ENCODE assay signal across 10 cellular contexts in the genomic region with DNA sequence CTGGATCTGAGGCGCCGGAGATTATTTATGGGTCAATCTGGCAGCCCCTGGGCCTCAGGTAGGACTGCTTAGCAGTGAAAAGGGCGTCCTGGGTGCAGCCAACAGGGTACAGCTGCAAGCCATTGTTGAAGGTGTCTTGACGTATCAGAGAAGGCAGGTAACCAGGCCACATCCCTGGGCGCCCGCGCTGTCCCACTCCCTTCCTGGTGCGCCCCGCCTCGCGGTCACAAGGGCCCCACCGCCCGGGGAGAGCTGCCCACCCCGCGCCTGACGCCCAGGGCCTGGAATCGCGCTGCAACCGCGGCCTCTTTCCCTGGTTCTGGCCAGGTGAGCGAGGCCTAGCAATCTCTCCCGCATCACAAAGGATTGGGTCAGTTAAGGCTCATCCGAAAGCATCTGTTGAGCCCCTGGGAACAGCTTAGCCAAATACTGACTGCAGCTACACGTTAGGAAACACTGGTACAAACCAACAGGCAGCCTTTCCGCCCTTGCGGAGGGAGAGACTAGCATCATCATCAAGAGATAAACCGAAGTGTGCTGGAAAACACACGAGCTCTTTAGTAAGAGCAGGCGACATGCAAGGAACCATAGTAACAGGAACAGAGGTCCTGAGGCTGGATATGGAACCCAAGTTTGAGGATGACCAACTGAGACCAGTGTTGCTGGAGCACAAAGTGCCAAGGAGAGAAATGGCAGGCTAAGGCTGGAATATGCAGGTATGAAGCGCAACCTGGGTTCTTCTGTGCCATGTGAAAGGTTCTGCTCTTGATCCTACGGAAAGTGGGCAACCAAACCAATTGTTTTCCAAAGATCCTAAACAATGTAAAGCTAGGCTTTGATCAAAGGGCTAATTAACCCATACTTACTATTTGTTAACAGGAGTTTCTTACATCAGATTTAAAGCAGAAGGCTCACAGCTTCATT. TPM values are rescaled to one million over a fixed set of nuclear protein-coding genes. Genes with fewer than 3 reads are reported as not detected.
DNase-seq lines count a peak whose midpoint lies in the region; ATAC-seq and TF ChIP-seq lines count a peak whose summit lies in the region.
"Had no signal": no experiment of that assay in that cellular context is flagged by ENCODE, and none has a peak within 500 bp of the region (broad histone marks: within the 10 kb centered on the region; RNA-seq: fewer than 3 reads in every experiment).

No MANE protein-coding gene starts in this region.

- RAD21 ChIA-PET in HCT116 (lab: Charles Lee; ENCODE audit: low non-redundant PET in 1 of 2, low total read pairs in 2 of 2, uncharacterized antibody in 2 of 2, unreplicated experiment in 2 of 2) = no interaction called here

- H3K9me3 Mint-ChIP-seq in activated B cell treated with CpG ODN at 0.5 μM for 24 hours = no peaks in the 10 kb centered on the region
- peaks cover 0 to 2% (median 0%) of the 10 kb centered on the region in 9 donors for H3K9me3 Mint-ChIP-seq in naive thymus-derived CD8-positive, alpha-beta T cell

- CTCF ChIA-PET in HCT116 (lab: Charles Lee) = no interaction called here
- CTCF ChIA-PET in activated B cell treated with CpG ODN at 0.5 μM for 24 hours (lab: Charles Lee) = interaction anchor here (1.2 kb wide), 1 partner anchor 10 kb away, joined by 3 read pairs; no protein-coding TSS in a partner anchor

- POLR2A ChIA-PET in HCT116 (lab: Charles Lee) (no interaction called here), activated B cell treated with CpG ODN at 0.5 μM for 24 hours (lab: Charles Lee) (interaction anchor here (0.5 to 1.6 kb wide), 2 partner anchors 422 to 523 kb away, joined by 3 read pairs; partner anchors contain the start of gene SSBP2)
- POLR2A ChIA-PET in naive thymus-derived CD8-positive, alpha-beta T cell (lab: Charles Lee) = no interaction called here

- H3K9ac ChIP-seq in HCT116 (ENCODE audit: low read length) = no peak overlapping the region

- no peak for TF ChIP-seq POLR2A in HCT116 (IDR thresholded peaks at IDR 0.05; ENCODE audit: borderline replicate concordance, extremely low read depth, insufficient read depth, insufficient read length)

- H3K4me1 ChIP-seq in HCT116 (ENCODE audit: control insufficient read depth in 1 of 2, insufficient read depth in 2 of 2, low read length in 2 of 2) = peaks cover under 1 to 18% of the 10 kb centered on the region in 2 experiments; a peak in 3 of 4 replicates

- peaks cover 6% of the 10 kb centered on the region; the same call in 1 of the 2 replicates for H4K20me1 ChIP-seq in HCT116 (ENCODE audit: insufficient read depth)

- H3K4me2 ChIP-seq in HCT116 (ENCODE audit: low read length) = no peak overlapping the region

- ATAC-seq in HCT116 (peak; percentile 21), activated B cell treated with CpG ODN at 0.5 μM for 24 hours (ENCODE audit: low read depth) (no peak), GM19463 (IDR thresholded peaks at IDR 0.05; ENCODE audit: unreplicated experiment) (no peak), HG02973 (IDR thresholded peaks at IDR 0.05; ENCODE audit: unreplicated experiment) (no peak), GM18861 (IDR thresholded peaks at IDR 0.05; ENCODE audit: unreplicated experiment) (no peak)
- no peak for ATAC-seq in naive thymus-derived CD8-positive, alpha-beta T cell

- H3K36me3 Mint-ChIP-seq in activated B cell treated with CpG ODN at 0.5 μM for 24 hours (ENCODE audit: low read depth) = peaks cover 72% of the 10 kb centered on the region
- H3K36me3 Mint-ChIP-seq in naive thymus-derived CD8-positive, alpha-beta T cell = peaks cover 20 to 51% (median 40%) of the 10 kb centered on the region in 3 donors

- no peaks in the 10 kb centered on the region for H3K9me3 ChIP-seq in HCT116 (ENCODE audit: control insufficient read depth in 1 of 2, insufficient read depth in 1 of 2, low read depth in 1 of 2, low read length in 2 of 2)
- H3K9me3 ChIP-seq: thoracic aorta had no signal

- no peaks in the 10 kb centered on the region for H3K9me2 ChIP-seq in HCT116 (ENCODE audit: insufficient read depth)

- H3K27ac Mint-ChIP-seq in activated B cell treated with CpG ODN at 0.5 μM for 24 hours = peak overlapping the region; percentile 77
- H3K27ac Mint-ChIP-seq in naive thymus-derived CD8-positive, alpha-beta T cell = peak overlapping the region in 6 of 10 donors; percentile 16 to 62 (median 31)

- H3K79me2 ChIP-seq in HCT116 (ENCODE audit: insufficient read depth, low read length) = peaks cover 39% of the 10 kb centered on the region

- H3K27me3 Mint-ChIP-seq in activated B cell treated with CpG ODN at 0.5 μM for 24 hours = no peaks in the 10 kb centered on the region
- no peaks in the 10 kb centered on the region for H3K27me3 Mint-ChIP-seq in naive thymus-derived CD8-positive, alpha-beta T cell

- intact Hi-C loops in HCT116 (cut with micrococcal nuclease) = no loop called here
- intact Hi-C loops in activated B cell treated with CpG ODN at 0.5 μM for 24 hours (cut with micrococcal nuclease) = loop anchor here (5.0 kb wide), 2 partner anchors 738 to 767 kb away; no protein-coding TSS in a partner anchor

- DNase-seq in DMS 273 treated with DMSO at 0.1 percent for 48 hours (lab: John Stamatoyannopoulos, UW) (peak; percentile 26), HCT116 (ENCODE audit: low read depth, low spot score) (no peak), activated B cell treated with CpG ODN at 0.5 μM for 24 hours (no peak), NCI-H2196 treated with DMSO at 0.1 percent for 48 hours (lab: John Stamatoyannopoulos, UW; ENCODE audit: unreplicated experiment) (no peak)
- no peak for DNase-seq in naive thymus-derived CD8-positive, alpha-beta T cell
- DNase-seq: effector memory CD4-positive, alpha-beta T cell had no signal

- no peak for TF ChIP-seq RAD21 in HCT116 (IDR thresholded peaks at IDR 0.05; ENCODE audit: low read depth)

- peaks cover 55% of the 10 kb centered on the region for H3K4me1 Mint-ChIP-seq in activated B cell treated with CpG ODN at 0.5 μM for 24 hours
- H3K4me1 Mint-ChIP-seq in naive thymus-derived CD8-positive, alpha-beta T cell = peaks cover 13 to 57% (median 47%) of the 10 kb centered on the region in 4 donors

- peak overlapping the region; percentile 8; the same call in 1 of the 2 replicates for H3K27ac ChIP-seq in HCT116 (ENCODE audit: low read depth, low read length)
- H3K27ac ChIP-seq: thoracic aorta had no signal

- H2AFZ ChIP-seq in HCT116 (ENCODE audit: low read depth, low read length, poor library complexity, severe bottlenecking) = no peak overlapping the region

- H3K36me3 ChIP-seq in HCT116 (ENCODE audit: control insufficient read depth in 1 of 2, insufficient read depth in 2 of 2, low read length in 2 of 2) = peaks cover 22 to 32% of the 10 kb centered on the region in 2 experiments

- TF ChIP-seq CTCF in HCT116 (IDR thresholded peaks at IDR 0.05 in 2 of 3, conservative IDR thresholded peaks at IDR 0.05 in 1 of 3; ENCODE audit: borderline replicate concordance in 1 of 3, insufficient read depth in 1 of 3, low read depth in 2 of 3, low read length in 2 of 3) (no peak), activated B cell treated with CpG ODN at 0.5 μM for 24 hours (IDR thresholded peaks at IDR 0.05) (no peak)

- BruUV-seq in HCT116 (replicated peaks; lab: Mats Ljungman, UMichigan) = no TSS peak

- no peak overlapping the region for H3K4me3 ChIP-seq in HCT116 (replicated peaks in 1 of 2; ENCODE audit: low read depth in 1 of 2, low read length in 2 of 2)
- H3K4me3 ChIP-seq: thoracic aorta had no signal

- H3K27me3 ChIP-seq in HCT116 (ENCODE audit: insufficient read depth, low read length) = no peaks in the 10 kb centered on the region

- no peak overlapping the region for H3K4me3 Mint-ChIP-seq in activated B cell treated with CpG ODN at 0.5 μM for 24 hours
- peak overlapping the region in 2 of 10 donors; percentile 48 to 56 for H3K4me3 Mint-ChIP-seq in naive thymus-derived CD8-positive, alpha-beta T cell

TF ChIP-seq in HCT116, 20 proteins besides CTCF, POLR2A, EP300 and RAD21:
- TF ChIP-seq POLR2AphosphoS5 (IDR thresholded peaks at IDR 0.05; ENCODE audit: low read depth, low read length) (no peak; the same call in 1 of the 2 replicates), SP1 (IDR thresholded peaks at IDR 0.05; ENCODE audit: low read depth) (no peak), REST (IDR thresholded peaks at IDR 0.05; ENCODE audit: low read depth) (no peak), EZH2 (IDR thresholded peaks at IDR 0.05) (no peak), ELF1 (IDR thresholded peaks at IDR 0.05; ENCODE audit: borderline replicate concordance, low read depth) (no peak), TCF7L2 (IDR thresholded peaks at IDR 0.05; ENCODE audit: borderline replicate concordance, extremely low read depth, insufficient read depth, insufficient read length) (no peak), SIN3A (IDR thresholded peaks at IDR 0.05; ENCODE audit: low read depth) (no peak)

RNA-seq across cellular contexts. Expression of gene RPS23, which starts 3.5 kb away (rescaled TPM):
- total RNA-seq in HCT116 (2021; ENCODE audit: unreplicated experiment) (2,206 TPM), activated B cell treated with CpG ODN at 0.5 μM for 24 hours (4,125 and 4,753 TPM in 2 replicates)
- 3,981 and 5,272 TPM in 2 replicates for polyA plus RNA-seq in HCT116 (2012)
- total RNA-seq in naive thymus-derived CD8-positive, alpha-beta T cell = 1,000 to 10,000 TPM; 3,932 to 3,947 TPM
- 1,000 to 10,000 TPM; 4,084 to 5,098 (median 4,391) TPM for polyA plus RNA-seq in naive thymus-derived CD8-positive, alpha-beta T cell
